ENCODE assay signal across 33 cellular contexts in genomic region chr13:21805733-21806132, GRCh38.
"Had no signal": no experiment of that assay in that cellular context is flagged by ENCODE, and none has a peak within 500 bp of the region (broad histone marks: within the 10 kb centered on the region; RNA-seq: fewer than 3 reads in every experiment).

No MANE protein-coding gene starts in this region.

- H3K36me3 ChIP-seq: adrenal gland had no signal

- H3K4me3 Mint-ChIP-seq: activated CD4-positive, alpha-beta memory T cell treated with anti-CD3 and anti-CD28 coated beads for 36 hours; activated CD4-positive, alpha-beta T cell treated with anti-CD3 and anti-CD28 coated beads for 36 hours; activated CD4-positive, alpha-beta T cell treated with anti-CD3 and anti-CD28 coated beads, Interleukin-2, amount 10 ng/mL, durations not matched to agents 24 days and 14 days; activated CD8-positive, alpha-beta memory T cell treated with anti-CD3 and anti-CD28 coated beads, Interleukin-2, amount 10 ng/mL, durations not matched to agents 7 days and 5 days; activated CD8-positive, alpha-beta T cell treated with anti-CD3 and anti-CD28 coated beads, Interleukin-2, amount 10 ng/mL, durations not matched to agents 7 days and 5 days; activated naive CD4-positive, alpha-beta T cell treated with anti-CD3 and anti-CD28 coated beads for 36 hours; activated naive CD4-positive, alpha-beta T cell treated with anti-CD3 and anti-CD28 coated beads, Interleukin-2, amount 50 U/mL, for 24 hours; activated naive CD8-positive, alpha-beta T cell treated with anti-CD3 and anti-CD28 coated beads for 36 hours; activated naive CD8-positive, alpha-beta T cell treated with anti-CD3 and anti-CD28 coated beads, Interleukin-2, amount 50 U/mL, for 24 hours; activated T-helper 1 cell treated with anti-CD3 and anti-CD28 coated beads, Interleukin-12 subunit alpha, Interleukin-12 subunit beta, Interleukin-2, Interleukin-4 antibody, amounts not matched to agents 30 ng/mL and 10 ng/mL and 1 ng/mL, durations not matched to agents 14 hours and 24 hours and 36 hours; effector memory CD8-positive, alpha-beta T cell had no signal

- H3K4me3 ChIP-seq: adrenal gland, body of pancreas had no signal

- H3K36me3 Mint-ChIP-seq: activated CD4-positive, alpha-beta memory T cell treated with anti-CD3 and anti-CD28 coated beads for 36 hours; activated CD8-positive, alpha-beta memory T cell treated with anti-CD3 and anti-CD28 coated beads, Interleukin-2, amount 10 ng/mL, durations not matched to agents 7 days and 5 days; activated naive CD4-positive, alpha-beta T cell treated with anti-CD3 and anti-CD28 coated beads, Interleukin-2, amount 50 U/mL, for 24 hours; activated naive CD8-positive, alpha-beta T cell treated with anti-CD3 and anti-CD28 coated beads for 36 hours had no signal

- ATAC-seq: activated CD4-positive, alpha-beta T cell treated with anti-CD3 and anti-CD28 coated beads for 36 hours; activated CD8-positive, alpha-beta memory T cell treated with anti-CD3 and anti-CD28 coated beads, Interleukin-2, amount 10 ng/mL, durations not matched to agents 7 days and 5 days; activated CD8-positive, alpha-beta T cell treated with anti-CD3 and anti-CD28 coated beads, Interleukin-2, amount 10 ng/mL, durations not matched to agents 7 days and 5 days; activated naive CD8-positive, alpha-beta T cell treated with anti-CD3 and anti-CD28 coated beads, Interleukin-2, amount 50 U/mL, for 24 hours; body of pancreas; effector memory CD8-positive, alpha-beta T cell had no signal

- H3K27ac ChIP-seq: adrenal gland, body of pancreas, epithelial cell of prostate had no signal

- H3K9me3 ChIP-seq: adrenal gland, body of pancreas had no signal

- H3K27me3 ChIP-seq: adrenal gland, body of pancreas had no signal

- H3K9me3 Mint-ChIP-seq: activated CD4-positive, alpha-beta memory T cell treated with anti-CD3 and anti-CD28 coated beads for 36 hours; activated naive CD4-positive, alpha-beta T cell treated with anti-CD3 and anti-CD28 coated beads, Interleukin-2, amount 50 U/mL, for 24 hours; activated naive CD8-positive, alpha-beta T cell treated with anti-CD3 and anti-CD28 coated beads for 36 hours; activated T-helper 1 cell treated with anti-CD3 and anti-CD28 coated beads, Interleukin-12 subunit alpha, Interleukin-12 subunit beta, Interleukin-2, Interleukin-4 antibody, amounts not matched to agents 30 ng/mL and 10 ng/mL and 1 ng/mL, durations not matched to agents 14 hours and 24 hours and 36 hours; activated T-helper 2 cell treated with anti-CD3 and anti-CD28 coated beads, Interferon-gamma antibody, Interleukin-2, Interleukin-4, amounts not matched to agents 10 μg/mL and 5 μg/mL and 100 μg/mL, durations not matched to agents 14 hours and 24 hours and 36 hours; effector memory CD8-positive, alpha-beta T cell had no signal

- FAIRE-seq: colon, endothelial cell of umbilical vein, frontal cortex had no signal

- H3K4me1 ChIP-seq: adrenal gland, body of pancreas had no signal

- H3K4me1 Mint-ChIP-seq: activated CD4-positive, alpha-beta T cell treated with anti-CD3 and anti-CD28 coated beads for 36 hours; activated CD4-positive, alpha-beta T cell treated with anti-CD3 and anti-CD28 coated beads, Interleukin-2, amount 10 ng/mL, durations not matched to agents 24 days and 14 days; activated CD8-positive, alpha-beta memory T cell treated with anti-CD3 and anti-CD28 coated beads, Interleukin-2, amount 10 ng/mL, durations not matched to agents 7 days and 5 days; activated naive CD4-positive, alpha-beta T cell treated with anti-CD3 and anti-CD28 coated beads, Interleukin-2, amount 50 U/mL, for 24 hours; activated naive CD8-positive, alpha-beta T cell treated with anti-CD3 and anti-CD28 coated beads for 36 hours; activated naive CD8-positive, alpha-beta T cell treated with anti-CD3 and anti-CD28 coated beads, Interleukin-2, amount 50 U/mL, for 24 hours had no signal

- DNase-seq: activated CD4-positive, alpha-beta memory T cell treated with anti-CD3 and anti-CD28 coated beads for 36 hours; activated CD4-positive, alpha-beta T cell treated with anti-CD3 and anti-CD28 coated beads for 36 hours; activated CD4-positive, alpha-beta T cell treated with anti-CD3 and anti-CD28 coated beads, Interleukin-2, amount 10 ng/mL, durations not matched to agents 24 days and 14 days; activated CD4-positive, CD25-positive, alpha-beta regulatory T cell; activated CD4-positive, CD25-positive, alpha-beta regulatory T cell treated with anti-CD3 and anti-CD28 coated beads, Interleukin-2, amount 50 U/mL, for 72 hours; activated CD8-positive, alpha-beta memory T cell treated with anti-CD3 and anti-CD28 coated beads, Interleukin-2, amount 10 ng/mL, durations not matched to agents 7 days and 5 days; activated CD8-positive, alpha-beta memory T cell treated with anti-CD3 and anti-CD28 coated beads, Interleukin-2, amount 50 U/mL, for 4 hours; activated CD8-positive, alpha-beta T cell treated with anti-CD3 and anti-CD28 coated beads, Interleukin-2, amount 10 ng/mL, durations not matched to agents 7 days and 5 days; activated effector memory CD4-positive, alpha-beta T cell treated with anti-CD3 and anti-CD28 coated beads, Interleukin-2, amount 50 U/mL, for 16 hours; activated naive CD4-positive, alpha-beta T cell treated with anti-CD3 and anti-CD28 coated beads for 36 hours; activated naive CD8-positive, alpha-beta T cell treated with anti-CD3 and anti-CD28 coated beads for 36 hours; activated naive CD8-positive, alpha-beta T cell treated with anti-CD3 and anti-CD28 coated beads, Interleukin-2, amount 50 U/mL, for 24 hours; activated T-cell treated with anti-CD3 and anti-CD28 coated beads, Interleukin-2, amount 50 U/mL, for 1 hour; activated T-cell treated with anti-CD3 and anti-CD28 coated beads, Interleukin-2, amount 50 U/mL, for 48 hours; adrenal gland; amygdala; aorta; body of pancreas; caudate nucleus; cortex of kidney; dermis blood vessel endothelial cell; effector CD4-positive, alpha-beta T cell; effector memory CD8-positive, alpha-beta T cell; foreskin fibroblast; head of caudate nucleus; T-helper 2 cell had no signal

- H3K27ac Mint-ChIP-seq: activated CD4-positive, alpha-beta memory T cell treated with anti-CD3 and anti-CD28 coated beads for 36 hours; activated CD4-positive, alpha-beta T cell treated with anti-CD3 and anti-CD28 coated beads for 36 hours; activated CD4-positive, alpha-beta T cell treated with anti-CD3 and anti-CD28 coated beads, Interleukin-2, amount 10 ng/mL, durations not matched to agents 24 days and 14 days; activated CD8-positive, alpha-beta memory T cell treated with anti-CD3 and anti-CD28 coated beads, Interleukin-2, amount 10 ng/mL, durations not matched to agents 7 days and 5 days; activated CD8-positive, alpha-beta T cell treated with anti-CD3 and anti-CD28 coated beads, Interleukin-2, amount 10 ng/mL, durations not matched to agents 7 days and 5 days; activated naive CD4-positive, alpha-beta T cell treated with anti-CD3 and anti-CD28 coated beads for 36 hours; activated naive CD4-positive, alpha-beta T cell treated with anti-CD3 and anti-CD28 coated beads, Interleukin-2, amount 50 U/mL, for 24 hours; activated naive CD8-positive, alpha-beta T cell treated with anti-CD3 and anti-CD28 coated beads for 36 hours; activated naive CD8-positive, alpha-beta T cell treated with anti-CD3 and anti-CD28 coated beads, Interleukin-2, amount 50 U/mL, for 24 hours; activated T-helper 1 cell treated with anti-CD3 and anti-CD28 coated beads, Interleukin-12 subunit alpha, Interleukin-12 subunit beta, Interleukin-2, Interleukin-4 antibody, amounts not matched to agents 30 ng/mL and 10 ng/mL and 1 ng/mL, durations not matched to agents 14 hours and 24 hours and 36 hours; activated T-helper 2 cell treated with anti-CD3 and anti-CD28 coated beads, Interferon-gamma antibody, Interleukin-2, Interleukin-4, amounts not matched to agents 10 μg/mL and 5 μg/mL and 100 μg/mL, durations not matched to agents 14 hours and 24 hours and 36 hours; effector memory CD8-positive, alpha-beta T cell had no signal
